ENCODE assay signal across 1 cellular context in the genomic region with DNA sequence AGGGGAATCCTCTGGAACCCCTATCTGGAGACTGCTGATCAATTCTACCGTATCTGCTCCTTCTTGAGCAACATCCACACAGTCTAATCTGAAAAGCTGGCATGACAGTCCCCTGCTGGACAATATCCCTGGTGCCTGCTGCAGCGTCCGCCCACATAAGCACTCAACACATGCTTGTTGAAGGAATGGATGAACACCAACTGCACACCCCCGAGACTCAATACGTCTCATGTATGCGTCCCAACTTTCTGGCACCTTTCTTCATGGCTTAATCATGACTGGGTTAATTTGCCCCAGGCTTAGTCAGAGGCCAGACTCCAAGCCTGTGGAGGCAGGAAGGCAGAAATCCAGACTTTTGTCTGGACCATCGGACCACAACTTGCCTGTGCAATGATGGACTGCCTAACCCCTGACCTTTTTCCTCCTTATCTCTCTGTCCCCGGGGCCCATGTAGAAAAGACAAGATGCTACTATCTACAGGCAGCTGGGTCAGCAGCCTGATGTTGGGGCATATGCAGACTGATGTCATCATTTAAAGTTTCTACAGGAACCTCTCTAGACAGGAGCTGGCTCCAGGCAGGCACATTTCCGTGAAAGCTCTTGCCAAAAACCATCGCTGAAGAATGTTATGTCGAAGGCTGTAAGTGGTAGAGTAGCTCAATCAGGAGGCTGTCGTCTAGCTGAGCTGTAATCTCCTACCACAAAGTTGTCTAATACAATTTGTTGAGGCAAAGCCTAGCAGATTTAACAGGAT.
TF ChIP-seq lines count a peak whose summit lies in the region.

No MANE protein-coding gene starts in this region.

TF ChIP-seq in HEK293, 187 proteins besides CTCF, POLR2A, EP300 and RAD21 (continued from another document and continues in another):
- no peak for TF ChIP-seq ZNF391 (tag by site-specific recombination; IDR thresholded peaks at IDR 0.05; ENCODE audit: borderline replicate concordance, low read depth)
- TF ChIP-seq ZBTB17 (tag by site-specific recombination; IDR thresholded peaks at IDR 0.05): no peak
- TF ChIP-seq SP7 (tag by site-specific recombination; IDR thresholded peaks at IDR 0.05): no peak
- peak; percentile 57 for TF ChIP-seq ZFHX2 (tag by site-specific recombination; conservative IDR thresholded peaks at IDR 0.05)
- 0 out of 2 replicates have a peak, but pooled peaks have one; percentile 27 for TF ChIP-seq ZNF335 (tag by site-specific recombination; conservative IDR thresholded peaks at IDR 0.05)
- TF ChIP-seq EGR2 (tag by site-specific recombination; IDR thresholded peaks at IDR 0.05; ENCODE audit: low read depth): 0 out of 2 replicates have a peak, but pooled peaks have one; percentile 46
- TF ChIP-seq, protein P1, sequence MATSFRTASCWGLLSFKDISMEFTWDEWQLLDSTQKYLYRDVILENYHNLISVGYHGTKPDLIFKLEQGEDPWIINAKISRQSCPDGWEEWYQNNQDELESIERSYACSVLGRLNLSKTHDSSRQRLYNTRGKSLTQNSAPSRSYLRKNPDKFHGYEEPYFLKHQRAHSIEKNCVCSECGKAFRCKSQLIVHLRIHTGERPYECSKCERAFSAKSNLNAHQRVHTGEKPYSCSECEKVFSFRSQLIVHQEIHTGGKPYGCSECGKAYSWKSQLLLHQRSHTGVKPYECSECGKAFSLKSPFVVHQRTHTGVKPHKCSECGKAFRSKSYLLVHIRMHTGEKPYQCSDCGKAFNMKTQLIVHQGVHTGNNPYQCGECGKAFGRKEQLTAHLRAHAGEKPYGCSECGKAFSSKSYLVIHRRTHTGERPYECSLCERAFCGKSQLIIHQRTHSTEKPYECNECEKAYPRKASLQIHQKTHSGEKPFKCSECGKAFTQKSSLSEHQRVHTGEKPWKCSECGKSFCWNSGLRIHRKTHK (tag by site-specific recombination; IDR thresholded peaks at IDR 0.05): no peak
- no peak for TF ChIP-seq ZFP41 (tag by site-specific recombination; IDR thresholded peaks at IDR 0.05; ENCODE audit: borderline replicate concordance)
- TF ChIP-seq, protein P2, sequence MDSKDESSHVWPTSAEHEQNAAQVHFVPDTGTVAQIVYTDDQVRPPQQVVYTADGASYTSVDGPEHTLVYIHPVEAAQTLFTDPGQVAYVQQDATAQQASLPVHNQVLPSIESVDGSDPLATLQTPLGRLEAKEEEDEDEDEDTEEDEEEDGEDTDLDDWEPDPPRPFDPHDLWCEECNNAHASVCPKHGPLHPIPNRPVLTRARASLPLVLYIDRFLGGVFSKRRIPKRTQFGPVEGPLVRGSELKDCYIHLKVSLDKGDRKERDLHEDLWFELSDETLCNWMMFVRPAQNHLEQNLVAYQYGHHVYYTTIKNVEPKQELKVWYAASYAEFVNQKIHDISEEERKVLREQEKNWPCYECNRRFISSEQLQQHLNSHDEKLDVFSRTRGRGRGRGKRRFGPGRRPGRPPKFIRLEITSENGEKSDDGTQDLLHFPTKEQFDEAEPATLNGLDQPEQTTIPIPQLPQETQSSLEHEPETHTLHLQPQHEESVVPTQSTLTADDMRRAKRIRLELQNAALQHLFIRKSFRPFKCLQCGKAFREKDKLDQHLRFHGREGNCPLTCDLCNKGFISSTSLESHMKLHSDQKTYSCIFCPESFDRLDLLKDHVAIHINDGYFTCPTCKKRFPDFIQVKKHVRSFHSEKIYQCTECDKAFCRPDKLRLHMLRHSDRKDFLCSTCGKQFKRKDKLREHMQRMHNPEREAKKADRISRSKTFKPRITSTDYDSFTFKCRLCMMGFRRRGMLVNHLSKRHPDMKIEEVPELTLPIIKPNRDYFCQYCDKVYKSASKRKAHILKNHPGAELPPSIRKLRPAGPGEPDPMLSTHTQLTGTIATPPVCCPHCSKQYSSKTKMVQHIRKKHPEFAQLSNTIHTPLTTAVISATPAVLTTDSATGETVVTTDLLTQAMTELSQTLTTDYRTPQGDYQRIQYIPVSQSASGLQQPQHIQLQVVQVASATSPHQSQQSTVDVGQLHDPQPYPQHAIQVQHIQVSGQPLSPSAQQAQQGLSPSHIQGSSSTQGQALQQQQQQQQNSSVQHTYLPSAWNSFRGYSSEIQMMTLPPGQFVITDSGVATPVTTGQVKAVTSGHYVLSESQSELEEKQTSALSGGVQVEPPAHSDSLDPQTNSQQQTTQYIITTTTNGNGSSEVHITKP (tag by site-specific recombination; IDR thresholded peaks at IDR 0.05): no peak; the same call in 1 of the 2 replicates
- TF ChIP-seq ZNF311 (tag by site-specific recombination; IDR thresholded peaks at IDR 0.05; ENCODE audit: borderline replicate concordance): no peak
- TF ChIP-seq TCF7L2 (IDR thresholded peaks at IDR 0.05; ENCODE audit: borderline replicate concordance, low read depth, low read length): no peak
- TF ChIP-seq, protein P3, sequence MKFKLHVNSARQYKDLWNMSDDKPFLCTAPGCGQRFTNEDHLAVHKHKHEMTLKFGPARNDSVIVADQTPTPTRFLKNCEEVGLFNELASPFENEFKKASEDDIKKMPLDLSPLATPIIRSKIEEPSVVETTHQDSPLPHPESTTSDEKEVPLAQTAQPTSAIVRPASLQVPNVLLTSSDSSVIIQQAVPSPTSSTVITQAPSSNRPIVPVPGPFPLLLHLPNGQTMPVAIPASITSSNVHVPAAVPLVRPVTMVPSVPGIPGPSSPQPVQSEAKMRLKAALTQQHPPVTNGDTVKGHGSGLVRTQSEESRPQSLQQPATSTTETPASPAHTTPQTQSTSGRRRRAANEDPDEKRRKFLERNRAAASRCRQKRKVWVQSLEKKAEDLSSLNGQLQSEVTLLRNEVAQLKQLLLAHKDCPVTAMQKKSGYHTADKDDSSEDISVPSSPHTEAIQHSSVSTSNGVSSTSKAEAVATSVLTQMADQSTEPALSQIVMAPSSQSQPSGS (tag by site-specific recombination; IDR thresholded peaks at IDR 0.05; ENCODE audit: low read depth): 0 out of 2 replicates have a peak, but pooled peaks have one; percentile 23
- peak; percentile 67 for TF ChIP-seq ZNF133 (tag by site-specific recombination; IDR thresholded peaks at IDR 0.05)
- TF ChIP-seq ZNF132 (tag by site-specific recombination; IDR thresholded peaks at IDR 0.05; ENCODE audit: borderline replicate concordance): no peak
- no peak for TF ChIP-seq ZNF350 (tag by site-specific recombination; IDR thresholded peaks at IDR 0.05)
- no peak for TF ChIP-seq ZBTB48 (tag by site-specific recombination; IDR thresholded peaks at IDR 0.05)
- TF ChIP-seq, protein P4, sequence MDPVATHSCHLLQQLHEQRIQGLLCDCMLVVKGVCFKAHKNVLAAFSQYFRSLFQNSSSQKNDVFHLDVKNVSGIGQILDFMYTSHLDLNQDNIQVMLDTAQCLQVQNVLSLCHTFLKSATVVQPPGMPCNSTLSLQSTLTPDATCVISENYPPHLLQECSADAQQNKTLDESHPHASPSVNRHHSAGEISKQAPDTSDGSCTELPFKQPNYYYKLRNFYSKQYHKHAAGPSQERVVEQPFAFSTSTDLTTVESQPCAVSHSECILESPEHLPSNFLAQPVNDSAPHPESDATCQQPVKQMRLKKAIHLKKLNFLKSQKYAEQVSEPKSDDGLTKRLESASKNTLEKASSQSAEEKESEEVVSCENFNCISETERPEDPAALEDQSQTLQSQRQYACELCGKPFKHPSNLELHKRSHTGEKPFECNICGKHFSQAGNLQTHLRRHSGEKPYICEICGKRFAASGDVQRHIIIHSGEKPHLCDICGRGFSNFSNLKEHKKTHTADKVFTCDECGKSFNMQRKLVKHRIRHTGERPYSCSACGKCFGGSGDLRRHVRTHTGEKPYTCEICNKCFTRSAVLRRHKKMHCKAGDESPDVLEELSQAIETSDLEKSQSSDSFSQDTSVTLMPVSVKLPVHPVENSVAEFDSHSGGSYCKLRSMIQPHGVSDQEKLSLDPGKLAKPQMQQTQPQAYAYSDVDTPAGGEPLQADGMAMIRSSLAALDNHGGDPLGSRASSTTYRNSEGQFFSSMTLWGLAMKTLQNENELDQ (tag by site-specific recombination; IDR thresholded peaks at IDR 0.05; ENCODE audit: low read depth): no peak
- no peak for TF ChIP-seq ZNF473 (tag by site-specific recombination; IDR thresholded peaks at IDR 0.05)
- no peak for TF ChIP-seq ZNF292 (tag by site-specific recombination; IDR thresholded peaks at IDR 0.05; ENCODE audit: borderline replicate concordance, low read depth)
- TF ChIP-seq, protein P5, sequence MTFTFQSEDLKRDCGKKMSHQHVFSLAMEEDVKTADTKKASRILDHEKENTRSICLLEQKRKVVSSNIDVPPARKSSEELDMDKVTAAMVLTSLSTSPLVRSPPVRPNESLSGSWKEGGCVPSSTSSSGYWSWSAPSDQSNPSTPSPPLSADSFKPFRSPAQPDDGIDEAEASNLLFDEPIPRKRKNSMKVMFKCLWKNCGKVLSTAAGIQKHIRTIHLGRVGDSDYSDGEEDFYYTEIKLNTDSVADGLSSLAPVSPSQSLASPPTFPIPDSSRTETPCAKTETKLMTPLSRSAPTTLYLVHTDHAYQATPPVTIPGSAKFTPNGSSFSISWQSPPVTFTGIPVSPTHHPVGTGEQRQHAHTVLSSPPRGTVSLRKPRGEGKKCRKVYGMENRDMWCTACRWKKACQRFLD (tag by site-specific recombination; IDR thresholded peaks at IDR 0.05): no peak
- TF ChIP-seq ZNF423 (tag by site-specific recombination; IDR thresholded peaks at IDR 0.05): no peak
- no peak for TF ChIP-seq ZNF324 (tag by site-specific recombination; IDR thresholded peaks at IDR 0.05)
- TF ChIP-seq BCL11B (tag by site-specific recombination; IDR thresholded peaks at IDR 0.05; ENCODE audit: low read depth): no peak
- no peak for TF ChIP-seq ZNF341 (tag by site-specific recombination; IDR thresholded peaks at IDR 0.05; ENCODE audit: low read depth)
- no peak for TF ChIP-seq ZNF248 (tag by site-specific recombination; IDR thresholded peaks at IDR 0.05)
- TF ChIP-seq ZNF354C (tag by site-specific recombination; IDR thresholded peaks at IDR 0.05; ENCODE audit: borderline replicate concordance, low read depth): no peak
- TF ChIP-seq ZNF2 (tag by site-specific recombination; IDR thresholded peaks at IDR 0.05): no peak
- no peak for TF ChIP-seq ZNF629 (tag by site-specific recombination; IDR thresholded peaks at IDR 0.05)
- TF ChIP-seq, protein P6, sequence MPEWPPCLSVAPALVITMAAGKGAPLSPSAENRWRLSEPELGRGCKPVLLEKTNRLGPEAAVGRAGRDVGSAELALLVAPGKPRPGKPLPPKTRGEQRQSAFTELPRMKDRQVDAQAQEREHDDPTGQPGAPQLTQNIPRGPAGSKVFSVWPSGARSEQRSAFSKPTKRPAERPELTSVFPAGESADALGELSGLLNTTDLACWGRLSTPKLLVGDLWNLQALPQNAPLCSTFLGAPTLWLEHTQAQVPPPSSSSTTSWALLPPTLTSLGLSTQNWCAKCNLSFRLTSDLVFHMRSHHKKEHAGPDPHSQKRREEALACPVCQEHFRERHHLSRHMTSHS (tag by site-specific recombination; IDR thresholded peaks at IDR 0.05): no peak
- no peak for TF ChIP-seq ZNF843 (tag by site-specific recombination; IDR thresholded peaks at IDR 0.05)
- no peak for TF ChIP-seq HOXC10 (CRISPR knock-in tag; IDR thresholded peaks at IDR 0.05)
- no peak for TF ChIP-seq KLF9 (tag by site-specific recombination; IDR thresholded peaks at IDR 0.05; ENCODE audit: low read depth)
- TF ChIP-seq ZNF24 (tag by site-specific recombination; IDR thresholded peaks at IDR 0.05): no peak
- TF ChIP-seq IKZF3 (tag by site-specific recombination; IDR thresholded peaks at IDR 0.05): no peak
- no peak for TF ChIP-seq HOXA7 (CRISPR knock-in tag; IDR thresholded peaks at IDR 0.05; ENCODE audit: borderline replicate concordance)
- peak; percentile 67 for TF ChIP-seq FEZF1 (tag by site-specific recombination; IDR thresholded peaks at IDR 0.05)
- TF ChIP-seq ZNF19 (tag by site-specific recombination; IDR thresholded peaks at IDR 0.05; ENCODE audit: low read depth): no peak
- no peak for TF ChIP-seq ZNF416 (tag by site-specific recombination; IDR thresholded peaks at IDR 0.05)
- no peak for TF ChIP-seq ZBTB7A (tag by site-specific recombination; IDR thresholded peaks at IDR 0.05; ENCODE audit: low read depth)
- no peak for TF ChIP-seq ZFP37 (tag by site-specific recombination; IDR thresholded peaks at IDR 0.05)
- TF ChIP-seq, protein P7, sequence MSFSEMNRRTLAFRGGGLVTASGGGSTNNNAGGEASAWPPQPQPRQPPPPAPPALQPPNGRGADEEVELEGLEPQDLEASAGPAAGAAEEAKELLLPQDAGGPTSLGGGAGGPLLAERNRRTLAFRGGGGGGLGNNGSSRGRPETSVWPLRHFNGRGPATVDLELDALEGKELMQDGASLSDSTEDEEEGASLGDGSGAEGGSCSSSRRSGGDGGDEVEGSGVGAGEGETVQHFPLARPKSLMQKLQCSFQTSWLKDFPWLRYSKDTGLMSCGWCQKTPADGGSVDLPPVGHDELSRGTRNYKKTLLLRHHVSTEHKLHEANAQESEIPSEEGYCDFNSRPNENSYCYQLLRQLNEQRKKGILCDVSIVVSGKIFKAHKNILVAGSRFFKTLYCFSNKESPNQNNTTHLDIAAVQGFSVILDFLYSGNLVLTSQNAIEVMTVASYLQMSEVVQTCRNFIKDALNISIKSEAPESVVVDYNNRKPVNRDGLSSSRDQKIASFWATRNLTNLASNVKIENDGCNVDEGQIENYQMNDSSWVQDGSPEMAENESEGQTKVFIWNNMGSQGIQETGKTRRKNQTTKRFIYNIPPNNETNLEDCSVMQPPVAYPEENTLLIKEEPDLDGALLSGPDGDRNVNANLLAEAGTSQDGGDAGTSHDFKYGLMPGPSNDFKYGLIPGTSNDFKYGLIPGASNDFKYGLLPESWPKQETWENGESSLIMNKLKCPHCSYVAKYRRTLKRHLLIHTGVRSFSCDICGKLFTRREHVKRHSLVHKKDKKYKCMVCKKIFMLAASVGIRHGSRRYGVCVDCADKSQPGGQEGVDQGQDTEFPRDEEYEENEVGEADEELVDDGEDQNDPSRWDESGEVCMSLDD (tag by site-specific recombination; IDR thresholded peaks at IDR 0.05): no peak
- no peak for TF ChIP-seq TRIM28 (IDR thresholded peaks at IDR 0.05; ENCODE audit: borderline replicate concordance, low read length)
- no peak for TF ChIP-seq ZNF302 (tag by site-specific recombination; IDR thresholded peaks at IDR 0.05; ENCODE audit: low read depth)
- TF ChIP-seq ZNF174 (tag by site-specific recombination; IDR thresholded peaks at IDR 0.05): no peak
- TF ChIP-seq, protein P8, sequence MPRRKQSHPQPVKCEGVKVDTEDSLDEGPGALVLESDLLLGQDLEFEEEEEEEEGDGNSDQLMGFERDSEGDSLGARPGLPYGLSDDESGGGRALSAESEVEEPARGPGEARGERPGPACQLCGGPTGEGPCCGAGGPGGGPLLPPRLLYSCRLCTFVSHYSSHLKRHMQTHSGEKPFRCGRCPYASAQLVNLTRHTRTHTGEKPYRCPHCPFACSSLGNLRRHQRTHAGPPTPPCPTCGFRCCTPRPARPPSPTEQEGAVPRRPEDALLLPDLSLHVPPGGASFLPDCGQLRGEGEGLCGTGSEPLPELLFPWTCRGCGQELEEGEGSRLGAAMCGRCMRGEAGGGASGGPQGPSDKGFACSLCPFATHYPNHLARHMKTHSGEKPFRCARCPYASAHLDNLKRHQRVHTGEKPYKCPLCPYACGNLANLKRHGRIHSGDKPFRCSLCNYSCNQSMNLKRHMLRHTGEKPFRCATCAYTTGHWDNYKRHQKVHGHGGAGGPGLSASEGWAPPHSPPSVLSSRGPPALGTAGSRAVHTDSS (tag by site-specific recombination; IDR thresholded peaks at IDR 0.05): no peak
